ENCODE assay signal across 11 cellular contexts in the genomic region with DNA sequence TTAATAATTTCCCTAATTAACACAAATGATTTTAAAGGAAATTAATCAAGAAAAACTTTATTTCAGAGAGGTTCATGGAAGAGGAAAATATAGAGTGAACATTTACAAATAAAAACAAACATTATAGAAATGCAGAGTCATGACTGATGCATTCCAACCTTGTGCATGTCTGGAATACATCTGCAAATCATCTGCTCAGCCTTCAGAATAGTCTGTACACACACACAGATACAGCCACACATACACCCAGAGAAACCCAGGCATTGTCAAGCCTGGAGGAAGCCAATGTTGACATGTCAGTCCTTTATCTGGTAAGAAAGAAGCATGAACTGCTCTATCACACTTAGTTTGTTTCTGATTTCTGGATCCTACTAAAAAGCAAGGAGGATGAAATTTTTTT.
A peak's percentile ranks its signal among the peaks of the same experiment; 100 is the strongest.
DNase-seq lines count a peak whose midpoint lies in the region; ATAC-seq, FAIRE-seq and TF ChIP-seq lines count a peak whose summit lies in the region.
"Had no signal": no experiment of that assay in that cellular context is flagged by ENCODE, and none has a peak within 500 bp of the region (broad histone marks: within the 10 kb centered on the region; RNA-seq: fewer than 3 reads in every experiment).

No MANE protein-coding gene starts in this region.

- ATAC-seq in K562 = peak; percentile 60
- ATAC-seq in activated CD8-positive, alpha-beta T cell treated with anti-CD3 and anti-CD28 coated beads, Interleukin-2, amount 10 ng/mL, durations not matched to agents 7 days and 5 days = no peak

- TF ChIP-seq CTCF in K562 (IDR thresholded peaks at IDR 0.05 in 2 of 3, conservative IDR thresholded peaks at IDR 0.05 in 1 of 3; ENCODE audit: insufficient read depth in 2 of 3, low read depth in 1 of 3, low read length in 3 of 3) (no peak), hepatocyte (IDR thresholded peaks at IDR 0.05; ENCODE audit: poor library complexity) (no peak)

- CTCF ChIA-PET in K562 (lab: Yijun Ruan, JAX; ENCODE audit: low intra/inter-chr PET ratio) = no interaction called here
- CTCF ChIA-PET in activated CD8-positive, alpha-beta T cell treated with anti-CD3 and anti-CD28 coated beads, Interleukin-2, amount 10 ng/mL, durations not matched to agents 7 days and 5 days (lab: Charles Lee) = interaction anchor here (1.4 to 2.9 kb wide), 2 partner anchors 9 to 186 kb away, joined by 4 to 7 read pairs; no protein-coding TSS in a partner anchor

- H3K4me3 ChIP-seq in K562 (no peak overlapping the region), hepatocyte (no peak overlapping the region)

- no peaks in the 10 kb centered on the region for H3K9me3 ChIP-seq in K562 (replicated peaks; ENCODE audit: control insufficient read depth, insufficient read depth, low read depth, low read length)
- no peaks in the 10 kb centered on the region for H3K9me3 ChIP-seq in hepatocyte (ENCODE audit: low read depth)

- H3K27me3 ChIP-seq in K562 (ENCODE audit: control insufficient read depth in 2 of 2, insufficient read depth in 2 of 2, low read length in 2 of 2) = no peaks in the 10 kb centered on the region; a peak in 1 of 5 replicates
- H3K27me3 ChIP-seq in hepatocyte = no peaks in the 10 kb centered on the region
- H3K27me3 ChIP-seq: dorsolateral prefrontal cortex had no signal

- H3K27ac Mint-ChIP-seq in activated CD8-positive, alpha-beta T cell treated with anti-CD3 and anti-CD28 coated beads, Interleukin-2, amount 10 ng/mL, durations not matched to agents 7 days and 5 days = no peak overlapping the region
- H3K27ac Mint-ChIP-seq in immature natural killer cell = no peak overlapping the region

- FAIRE-seq in GM12891 (lab: Jason Lieb, UNC) = peak; percentile 5
- no peak for FAIRE-seq in K562 (lab: Jason Lieb, UNC)

- H3K4me2 ChIP-seq in K562 (ENCODE audit: insufficient read depth, low read length) = no peak overlapping the region
- peak overlapping the region; percentile 26 for H3K4me2 ChIP-seq in hepatocyte

- H2AFZ ChIP-seq in K562 (ENCODE audit: low read depth, low read length) (no peak overlapping the region), hepatocyte (no peak overlapping the region)

- H3K36me3 Mint-ChIP-seq in activated CD8-positive, alpha-beta T cell treated with anti-CD3 and anti-CD28 coated beads, Interleukin-2, amount 10 ng/mL, durations not matched to agents 7 days and 5 days (ENCODE audit: low read depth) = no peaks in the 10 kb centered on the region
- no peaks in the 10 kb centered on the region for H3K36me3 Mint-ChIP-seq in immature natural killer cell

- no peak for TF ChIP-seq RAD21 in K562 (CRISPR knock-in tag; conservative IDR thresholded peaks at IDR 0.05 in 1 of 2, IDR thresholded peaks at IDR 0.05 in 1 of 2)

- no peaks in the 10 kb centered on the region for H3K9me3 Mint-ChIP-seq in activated CD8-positive, alpha-beta T cell treated with anti-CD3 and anti-CD28 coated beads, Interleukin-2, amount 10 ng/mL, durations not matched to agents 7 days and 5 days (ENCODE audit: insufficient read depth)
- no peaks in the 10 kb centered on the region for H3K9me3 Mint-ChIP-seq in immature natural killer cell

- H3K9ac ChIP-seq in K562 (ENCODE audit: insufficient read depth in 1 of 2, low read depth in 2 of 2, low read length in 2 of 2) = no peak overlapping the region

- no peaks in the 10 kb centered on the region for H3K36me3 ChIP-seq in K562 (ENCODE audit: control insufficient read depth, insufficient read depth, low read length)
- H3K36me3 ChIP-seq in hepatocyte (replicated peaks; ENCODE audit: insufficient read depth, low read depth) = no peaks in the 10 kb centered on the region

- intact Hi-C loops in K562 (cut with micrococcal nuclease) = loop anchor here (10.0 kb wide), 1 partner anchor 1275 kb away; no protein-coding TSS in a partner anchor

- no peak overlapping the region for H3K4me3 Mint-ChIP-seq in activated CD8-positive, alpha-beta T cell treated with anti-CD3 and anti-CD28 coated beads, Interleukin-2, amount 10 ng/mL, durations not matched to agents 7 days and 5 days
- H3K4me3 Mint-ChIP-seq in immature natural killer cell = no peak overlapping the region

- POLR2A ChIA-PET in K562 (lab: Yijun Ruan, JAX) = no interaction called here
- POLR2A ChIA-PET in activated CD8-positive, alpha-beta T cell treated with anti-CD3 and anti-CD28 coated beads, Interleukin-2, amount 10 ng/mL, durations not matched to agents 7 days and 5 days (lab: Charles Lee) = no interaction called here

- DNase-seq in GM12891 (ENCODE audit: insufficient read length, low spot score) (no peak), K562 (ENCODE audit: extremely low read depth in 1 of 4, low spot score in 3 of 4) (peak in 2 of 4 experiments; percentile 13 to 38), hepatocyte (ENCODE audit: low spot score) (peak; percentile 39), superior temporal gyrus (ENCODE audit: extremely low spot score) (peak; percentile 36), GOT3 (lab: John Stamatoyannopoulos, UW) (no peak), immature natural killer cell (no peak)
- DNase-seq in activated CD8-positive, alpha-beta T cell treated with anti-CD3 and anti-CD28 coated beads, Interleukin-2, amount 10 ng/mL, durations not matched to agents 7 days and 5 days = no peak
- no peak for DNase-seq in activated naive CD4-positive, alpha-beta T cell treated with Interleukin-2 at 50 U/mL for 16 hours
- DNase-seq: dorsolateral prefrontal cortex, NCI-H146, SW 1271 had no signal

- no peak for TF ChIP-seq POLR2A in GM12891 (IDR thresholded peaks at IDR 0.05; ENCODE audit: low read depth, low read length)
- TF ChIP-seq POLR2A in K562 (conservative IDR thresholded peaks at IDR 0.05) = no peak

- H3K9me1 ChIP-seq in K562 (ENCODE audit: control insufficient read depth, insufficient read depth, low read length) = no peaks in the 10 kb centered on the region

- H3K9me2 ChIP-seq in hepatocyte (replicated peaks; ENCODE audit: insufficient read depth) = no peaks in the 10 kb centered on the region

- H3K4me1 ChIP-seq in K562 (replicated peaks in 1 of 2; ENCODE audit: control insufficient read depth in 2 of 2, insufficient read depth in 2 of 2, low read length in 2 of 2) (peaks cover 0 to 19% of the 10 kb centered on the region in 2 experiments; a peak in 2 of 5 replicates), hepatocyte (ENCODE audit: insufficient read depth) (peaks cover 22% of the 10 kb centered on the region)

- no peak for TF ChIP-seq EP300 in K562 (IDR thresholded peaks at IDR 0.05; ENCODE audit: low read length)

- in situ Hi-C loops in K562 (cut with MboI) = loop anchor here (5.0 to 10.0 kb wide), 2 partner anchors 565 to 647 kb away; no protein-coding TSS in a partner anchor

- H3K4me1 Mint-ChIP-seq in activated CD8-positive, alpha-beta T cell treated with anti-CD3 and anti-CD28 coated beads, Interleukin-2, amount 10 ng/mL, durations not matched to agents 7 days and 5 days (ENCODE audit: low read depth) = peaks cover 10% of the 10 kb centered on the region
- H3K4me1 Mint-ChIP-seq in immature natural killer cell = no peaks in the 10 kb centered on the region

- H4K20me1 ChIP-seq in K562 (replicated peaks; ENCODE audit: control insufficient read depth, insufficient read depth, low read length) (no peaks in the 10 kb centered on the region), hepatocyte (ENCODE audit: insufficient read depth, poor library complexity, severe bottlenecking) (no peaks in the 10 kb centered on the region)

- peaks cover 5% of the 10 kb centered on the region for H3K27me3 Mint-ChIP-seq in activated CD8-positive, alpha-beta T cell treated with anti-CD3 and anti-CD28 coated beads, Interleukin-2, amount 10 ng/mL, durations not matched to agents 7 days and 5 days (ENCODE audit: low read depth)
- H3K27me3 Mint-ChIP-seq in immature natural killer cell (ENCODE audit: low read depth in 3 of 3) = peaks cover 0 to 2% (median 1%) of the 10 kb centered on the region in 3 donors

- H3K79me2 ChIP-seq in K562 (ENCODE audit: control insufficient read depth, insufficient read depth, low read length) (no peaks in the 10 kb centered on the region), hepatocyte (no peaks in the 10 kb centered on the region)

- H3K27ac ChIP-seq in K562 (ENCODE audit: extremely low read depth, low read depth, low read length) (no peak overlapping the region), hepatocyte (peak overlapping the region; percentile 77)

- BruUV-seq in K562 (replicated peaks; lab: Mats Ljungman, UMichigan) = no TSS peak

TF ChIP-seq in GM12891, 5 proteins besides CTCF, POLR2A, EP300 and RAD21:
- TF ChIP-seq POU2F2 (IDR thresholded peaks at IDR 0.05; ENCODE audit: low read depth, low read length) = no peak
- TF ChIP-seq SPI1 (IDR thresholded peaks at IDR 0.05; ENCODE audit: low read depth, low read length) = no peak
- TF ChIP-seq POLR2AphosphoS5 (IDR thresholded peaks at IDR 0.05; ENCODE audit: low read depth, low read length) = no peak
- no peak for TF ChIP-seq PAX5 (IDR thresholded peaks at IDR 0.05; ENCODE audit: insufficient read depth, low read length, severe bottlenecking)
- TF ChIP-seq TAF1 (IDR thresholded peaks at IDR 0.05; ENCODE audit: low read depth, low read length) = no peak

TF ChIP-seq in K562, 482 proteins besides CTCF, POLR2A, EP300 and RAD21 (continues in another document):
- TF ChIP-seq RBM39 (optimal IDR thresholded peaks at IDR 0.05; ENCODE audit: low read depth, low read length) = no peak
- TF ChIP-seq ILF3 (IDR thresholded peaks at IDR 0.05; ENCODE audit: borderline replicate concordance) = no peak
- no peak for TF ChIP-seq EP400 (IDR thresholded peaks at IDR 0.05)
- TF ChIP-seq, protein P1, sequence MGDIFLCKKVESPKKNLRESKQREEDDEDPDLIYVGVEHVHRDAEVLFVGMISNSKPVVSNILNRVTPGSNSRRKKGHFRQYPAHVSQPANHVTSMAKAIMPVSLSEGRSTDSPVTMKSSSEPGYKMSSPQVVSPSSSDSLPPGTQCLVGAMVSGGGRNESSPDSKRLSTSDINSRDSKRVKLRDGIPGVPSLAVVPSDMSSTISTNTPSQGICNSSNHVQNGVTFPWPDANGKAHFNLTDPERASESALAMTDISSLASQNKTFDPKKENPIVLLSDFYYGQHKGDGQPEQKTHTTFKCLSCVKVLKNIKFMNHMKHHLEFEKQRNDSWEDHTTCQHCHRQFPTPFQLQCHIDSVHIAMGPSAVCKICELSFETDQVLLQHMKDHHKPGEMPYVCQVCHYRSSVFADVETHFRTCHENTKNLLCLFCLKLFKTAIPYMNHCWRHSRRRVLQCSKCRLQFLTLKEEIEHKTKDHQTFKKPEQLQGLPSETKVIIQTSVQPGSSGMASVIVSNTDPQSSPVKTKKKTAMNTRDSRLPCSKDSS (IDR thresholded peaks at IDR 0.05; ENCODE audit: low read depth, partially characterized antibody) = no peak
- no peak for TF ChIP-seq ZNF445 (CRISPR knock-in tag; IDR thresholded peaks at IDR 0.05; ENCODE audit: low read depth)

Comparison
In these comparisons a context has a peak if more than half of its experiments do, and no peak if none do; other contexts are left out.
1. DNase-seq: peak in hepatocyte (single experiment) and superior temporal gyrus (single experiment); none in GM12891 (single experiment), activated CD8-positive, alpha-beta T cell treated with anti-CD3 and anti-CD28 coated beads, Interleukin-2, amount 10 ng/mL, durations not matched to agents 7 days and 5 days (single experiment), GOT3 (single experiment), activated naive CD4-positive, alpha-beta T cell treated with Interleukin-2 at 50 U/mL for 16 hours (single experiment) and immature natural killer cell (0 of 3).